9 cellular contexts compared by ENCODE assay signal in genomic region chr22:20464096-20464614, GRCh38. TPM values are rescaled to one million over a fixed set of nuclear protein-coding genes. Genes with fewer than 3 reads are reported as not detected.
DNase-seq lines count a peak whose midpoint lies in the region; ATAC-seq, FAIRE-seq and TF ChIP-seq lines count a peak whose summit lies in the region.
"Had no signal": no experiment of that assay in that cellular context is flagged by ENCODE, and none has a peak within 500 bp of the region (broad histone marks: within the 10 kb centered on the region; RNA-seq: fewer than 3 reads in every experiment).

No MANE protein-coding gene starts in this region.

- H3K9me3 ChIP-seq in Loucy (ENCODE audit: insufficient read depth, low read depth, low read length) (no peaks in the 10 kb centered on the region), kidney (ENCODE audit: control insufficient read depth in 1 of 2, low read length in 2 of 2) (no peaks in the 10 kb centered on the region)

- TF ChIP-seq CTCF in Loucy (conservative IDR thresholded peaks at IDR 0.05; ENCODE audit: low read length) = no peak
- no peak for TF ChIP-seq CTCF in kidney (IDR thresholded peaks at IDR 0.05; ENCODE audit: borderline replicate concordance, extremely low read depth, insufficient read depth)

- no peaks in the 10 kb centered on the region for H3K9me2 ChIP-seq in Loucy (replicated peaks; ENCODE audit: low read depth, low read length)

- H3K9ac ChIP-seq in Loucy (ENCODE audit: low read depth, low read length, poor library complexity, severe bottlenecking) = peak overlapping the region; percentile 63
- no peak overlapping the region for H3K9ac ChIP-seq in kidney (ENCODE audit: low read length in 2 of 2)

- H3K27me3 ChIP-seq in Loucy (ENCODE audit: insufficient read depth, low read length, poor library complexity, severe bottlenecking) = no peaks in the 10 kb centered on the region
- H3K27me3 ChIP-seq: hepatocyte had no signal

- H3F3A ChIP-seq in Loucy (ENCODE audit: low read depth) = no peaks in the 10 kb centered on the region

- peaks cover 25% of the 10 kb centered on the region for H3K4me1 ChIP-seq in Loucy (ENCODE audit: insufficient read depth, low read length, poor library complexity, severe bottlenecking)
- H3K4me1 ChIP-seq in kidney (ENCODE audit: control insufficient read depth in 1 of 2, insufficient read depth in 1 of 2, low read depth in 1 of 2, low read length in 2 of 2) = peaks cover 0 to 2% of the 10 kb centered on the region in 2 donors

- ATAC-seq in GM21360 (IDR thresholded peaks at IDR 0.05; ENCODE audit: unreplicated experiment) = no peak
- no peak for ATAC-seq in GM21528 (IDR thresholded peaks at IDR 0.05; ENCODE audit: low FRiP score, unreplicated experiment)

- no peak overlapping the region for H3K27ac ChIP-seq in kidney (ENCODE audit: low read depth in 2 of 2, low read length in 2 of 2)
- H3K27ac ChIP-seq: hepatocyte had no signal

- peak overlapping the region; percentile 48; the same call in 1 of the 2 replicates for H2AFZ ChIP-seq in Loucy (ENCODE audit: low read length)
- H2AFZ ChIP-seq: hepatocyte had no signal

- H3K36me3 ChIP-seq in Loucy (ENCODE audit: insufficient read depth, low read length) (no peaks in the 10 kb centered on the region), kidney (ENCODE audit: control insufficient read depth in 1 of 2, insufficient read depth in 2 of 2, low read length in 2 of 2) (peaks cover 6 to 8% of the 10 kb centered on the region in 2 donors)

- peak; percentile 78 for DNase-seq in activated CD8-positive, alpha-beta memory T cell treated with anti-CD3 and anti-CD28 coated beads for 24 hours
- DNase-seq in kidney = peak; percentile 57
- DNase-seq in stimulated activated CD8-positive, alpha-beta memory T cell treated with anti-CD3 and anti-CD28 coated beads, Interleukin-7, amount 100 ng/mL, for 24 hours (ENCODE audit: low read depth) = peak; percentile 14
- DNase-seq in middle frontal gyrus (ENCODE audit: extremely low spot score, low spot score) = no peak
- no peak for DNase-seq in mesenteric fat pad (ENCODE audit: low spot score)

- peak overlapping the region; percentile 78 for H3K4me2 ChIP-seq in Loucy (ENCODE audit: low read depth, low read length, poor library complexity, severe bottlenecking)
- H3K4me2 ChIP-seq: hepatocyte had no signal

- intact Hi-C loops in kidney (cut with DNase I) = no loop called here

- H3K79me2 ChIP-seq in Loucy (ENCODE audit: insufficient read depth, low read length) = peaks cover 8% of the 10 kb centered on the region; the same call in 1 of the 2 replicates
- H3K79me2 ChIP-seq: hepatocyte had no signal

- H3K4me3 ChIP-seq in Loucy (ENCODE audit: low read length, poor library complexity, severe bottlenecking) (peak overlapping the region; percentile 65), kidney (ENCODE audit: low read length in 2 of 2) (no peak overlapping the region)
- H3K4me3 ChIP-seq: hepatocyte had no signal

- no peaks in the 10 kb centered on the region for H4K20me1 ChIP-seq in Loucy (ENCODE audit: insufficient read depth, low read length, poor library complexity, severe bottlenecking)

- no peak for FAIRE-seq in kidney (lab: Jason Lieb, UNC)

RNA-seq across cellular contexts. Expression of gene SCARF2, which starts 26.5 kb away (rescaled TPM):
- 12.3 TPM for total RNA-seq in kidney
- 5.0 TPM for polyA plus RNA-seq in kidney (ENCODE audit: insufficient read depth, low read depth, low replicate concordance)
- 21.1 TPM for total RNA-seq in mesenteric fat pad

RNA-seq across cellular contexts. Expression of gene KLHL22, which starts 31.4 kb away (rescaled TPM):
- 22.4 TPM for total RNA-seq in kidney
- 24.3 TPM for polyA plus RNA-seq in kidney (ENCODE audit: insufficient read depth, low read depth, low replicate concordance)
- 24.9 TPM for total RNA-seq in mesenteric fat pad

RNA-seq across cellular contexts. Expression of gene MED15, which starts 43.3 kb away (rescaled TPM):
- total RNA-seq in kidney (102 TPM), mesenteric fat pad (104 TPM)
- 31.7 TPM for polyA plus RNA-seq in kidney (ENCODE audit: insufficient read depth, low read depth, low replicate concordance)

Comparison
In these comparisons a context has a peak if more than half of its experiments do, and no peak if none do; other contexts are left out.
1. DNase-seq: peak in activated CD8-positive, alpha-beta memory T cell treated with anti-CD3 and anti-CD28 coated beads for 24 hours (single experiment), kidney (single experiment) and stimulated activated CD8-positive, alpha-beta memory T cell treated with anti-CD3 and anti-CD28 coated beads, Interleukin-7, amount 100 ng/mL, for 24 hours (single experiment); none in middle frontal gyrus (single experiment) and mesenteric fat pad (single experiment).